ENCODE assay signal across 9 cellular contexts in genomic region chr3:192408721-192409151, GRCh38.
DNase-seq lines count a peak whose midpoint lies in the region; ATAC-seq and TF ChIP-seq lines count a peak whose summit lies in the region.
"Had no signal": no experiment of that assay in that cellular context is flagged by ENCODE, and none has a peak within 500 bp of the region (broad histone marks: within the 10 kb centered on the region; RNA-seq: fewer than 3 reads in every experiment).

No MANE protein-coding gene starts in this region.

- WGBS in trophoblast cell (ENCODE audit: extremely low coverage, insufficient coverage, insufficient read length) = no CpG with 5 or more reads among the region's 35 CpGs

- H3K4me1 Mint-ChIP-seq in glutamatergic neuron (ENCODE audit: low read depth, unreplicated experiment) (peaks cover 7% of the 10 kb centered on the region), T-cell (peaks cover 0 to 2% (median 2%) of the 10 kb centered on the region in 3 donors)

- H3K27ac ChIP-seq in SK-N-MC (no peak overlapping the region), trophoblast cell (ENCODE audit: low read depth, low read length) (no peak overlapping the region)

- ATAC-seq in T-cell (replicated peaks in 1 of 4) = no peak
- no peak for ATAC-seq in HG02763 (IDR thresholded peaks at IDR 0.05; ENCODE audit: unreplicated experiment)

- H3K14ac ChIP-seq in trophoblast cell (ENCODE audit: low read length) = no peak overlapping the region

- H3K4me1 ChIP-seq in trophoblast cell (ENCODE audit: control insufficient read depth in 1 of 2, insufficient read depth in 2 of 2, low read length in 2 of 2) = peaks cover 7 to 10% of the 10 kb centered on the region in 2 experiments

- no peak overlapping the region for H2BK12ac ChIP-seq in trophoblast cell (ENCODE audit: low read length)

- no peak overlapping the region for H4K91ac ChIP-seq in trophoblast cell (ENCODE audit: low read depth, low read length)

- no peaks in the 10 kb centered on the region for H3K79me2 ChIP-seq in trophoblast cell (ENCODE audit: control insufficient read depth, insufficient read depth, low read length, poor library complexity)

- H3K27me3 ChIP-seq in trophoblast cell (ENCODE audit: insufficient read depth, low read length) = peaks cover 17% of the 10 kb centered on the region

- H4K12ac ChIP-seq in trophoblast cell (ENCODE audit: low read depth, low read length) = no peak overlapping the region

- no peak for TF ChIP-seq CTCF in glutamatergic neuron (IDR thresholded peaks at IDR 0.05; ENCODE audit: partially characterized antibody, unreplicated experiment)

- no peak overlapping the region for H2AK5ac ChIP-seq in trophoblast cell (ENCODE audit: low read length)

- H3K4me3 ChIP-seq in SK-N-MC = peak overlapping the region; percentile 92
- peak overlapping the region; percentile 67 for H3K4me3 ChIP-seq in trophoblast cell (ENCODE audit: low read depth, low read length)

- H3K23ac ChIP-seq in trophoblast cell (ENCODE audit: low read length) = no peak overlapping the region

- H3K9me3 Mint-ChIP-seq in glutamatergic neuron (ENCODE audit: unreplicated experiment) (peaks cover 4% of the 10 kb centered on the region), T-cell (no peaks in the 10 kb centered on the region)

- H3K36me3 Mint-ChIP-seq in glutamatergic neuron (ENCODE audit: unreplicated experiment) (peaks cover 8% of the 10 kb centered on the region), T-cell (no peaks in the 10 kb centered on the region)

- peak overlapping the region; percentile 94 for H3K4me2 ChIP-seq in trophoblast cell (ENCODE audit: low read length)

- peaks cover 2% of the 10 kb centered on the region for H3K79me1 ChIP-seq in trophoblast cell (ENCODE audit: low read length)

- H4K8ac ChIP-seq in trophoblast cell (ENCODE audit: low read depth, low read length) = no peak overlapping the region

- H3K4me3 Mint-ChIP-seq in glutamatergic neuron (ENCODE audit: unreplicated experiment) (peak overlapping the region; percentile 91), T-cell (peak overlapping the region in 1 of 3 donors; percentile 44)

- no peak overlapping the region for H3K4ac ChIP-seq in trophoblast cell (ENCODE audit: low read depth, low read length)

- H2BK120ac ChIP-seq in trophoblast cell (ENCODE audit: insufficient read depth, low read length, poor library complexity) = no peak overlapping the region

- H2AFZ ChIP-seq in trophoblast cell (ENCODE audit: insufficient read depth, low read length, poor library complexity) = peak overlapping the region; percentile 4

- CTCF ChIA-PET in T-cell (lab: Charles Lee) = no interaction called here

- no peaks in the 10 kb centered on the region for H3K36me3 ChIP-seq in SK-N-MC (ENCODE audit: insufficient read depth, low read length)
- H3K36me3 ChIP-seq in trophoblast cell (ENCODE audit: control insufficient read depth in 1 of 2, insufficient read depth in 2 of 2, low read length in 2 of 2) = no peaks in the 10 kb centered on the region

- no peak overlapping the region for H2BK5ac ChIP-seq in trophoblast cell (ENCODE audit: low read depth, low read length, poor library complexity)

- POLR2A ChIA-PET in T-cell (lab: Charles Lee) = no interaction called here

- DNase-seq in GM03348 (ENCODE audit: low spot score) (peak; percentile 8), SK-N-MC (ENCODE audit: low read depth, low spot score) (no peak), glutamatergic neuron (peak; percentile 40), trophoblast cell (no peak), GM19240 (ENCODE audit: insufficient read length, low spot score) (no peak), T-cell (no peak)
- no peak for DNase-seq in stimulated activated CD4-positive, alpha-beta T cell treated with anti-CD3 and anti-CD28 coated beads, Interleukin-4, amount 100 ng/mL, for 24 hours
- DNase-seq: kidney glomerular epithelial cell had no signal

- peak overlapping the region; percentile 52 for H3K9ac ChIP-seq in SK-N-MC (ENCODE audit: insufficient read length)
- no peak overlapping the region for H3K9ac ChIP-seq in trophoblast cell (ENCODE audit: low read length)

- H3K27me3 Mint-ChIP-seq in glutamatergic neuron (ENCODE audit: unreplicated experiment) = peaks cover 14% of the 10 kb centered on the region
- peaks cover 48 to 50% of the 10 kb centered on the region in 2 donors for H3K27me3 Mint-ChIP-seq in T-cell

- H3K9me3 ChIP-seq in SK-N-MC (ENCODE audit: low read depth, low read length) (no peaks in the 10 kb centered on the region), trophoblast cell (ENCODE audit: insufficient read depth, low read depth, low read length) (no peaks in the 10 kb centered on the region)

- H3K18ac ChIP-seq in trophoblast cell (ENCODE audit: low read length) = no peak overlapping the region

- H3K27ac Mint-ChIP-seq in glutamatergic neuron (ENCODE audit: unreplicated experiment) (no peak overlapping the region), T-cell (no peak overlapping the region)

Comparison
In these comparisons a context has a peak if more than half of its experiments do, and no peak if none do; other contexts are left out.
1. DNase-seq: peak in GM03348 (single experiment) and glutamatergic neuron (single experiment); none in SK-N-MC (single experiment), trophoblast cell (0 of 2), GM19240 (single experiment), stimulated activated CD4-positive, alpha-beta T cell treated with anti-CD3 and anti-CD28 coated beads, Interleukin-4, amount 100 ng/mL, for 24 hours (single experiment) and T-cell (0 of 34).